1 cellular context compared by ENCODE assay signal in genomic region chr1:161523817-161524741, GRCh38.
A peak's percentile ranks its signal among the peaks of the same experiment; 100 is the strongest.
TF ChIP-seq lines count a peak whose summit lies in the region.

Gene HSPA6 (plus strand): TSS chr1:161524540. CDS start chr1:161524659, 119 bp downstream.

TF ChIP-seq in Ishikawa, 13 proteins besides CTCF, POLR2A, EP300 and RAD21:
- TF ChIP-seq MAX (IDR thresholded peaks at IDR 0.05) (peak; percentile 50; the same call in 1 of the 2 replicates), TEAD4 (IDR thresholded peaks at IDR 0.05) (peak; percentile 91)
